ENCODE assay signal across 7 cellular contexts in the genomic region with DNA sequence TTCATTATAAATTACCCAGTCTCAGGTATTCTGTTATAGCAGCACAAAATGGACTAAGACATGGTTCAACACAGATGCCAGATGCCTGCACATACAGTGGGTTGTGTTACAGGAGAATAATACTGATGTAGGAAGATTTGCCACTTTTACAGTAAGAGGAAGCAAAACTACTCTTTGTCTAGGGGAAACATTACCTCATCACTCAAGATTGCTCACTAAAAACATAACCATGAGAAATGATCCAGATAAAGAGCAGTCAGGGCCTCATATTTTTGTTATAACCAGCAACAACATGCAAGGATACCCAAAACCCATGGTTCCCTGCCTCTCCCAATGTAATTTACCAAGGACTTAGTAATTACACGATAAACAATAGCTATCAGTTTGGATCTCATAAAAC. TPM values are rescaled to one million over a fixed set of nuclear protein-coding genes. Genes with fewer than 3 reads are reported as not detected.
A peak's percentile ranks its signal among the peaks of the same experiment; 100 is the strongest.
DNase-seq lines count a peak whose midpoint lies in the region; ATAC-seq and TF ChIP-seq lines count a peak whose summit lies in the region.

No MANE protein-coding gene starts in this region.

- peaks cover 6% of the 10 kb centered on the region; the same call in 1 of the 2 replicates for H3K79me2 ChIP-seq in H9 (ENCODE audit: insufficient read depth, low read length)

- no peak overlapping the region for H3K14ac ChIP-seq in H9 (ENCODE audit: insufficient read depth, low read length)

- H3K27me3 Mint-ChIP-seq in H9 (ENCODE audit: low read depth): no peaks in the 10 kb centered on the region
- peaks cover 4% of the 10 kb centered on the region for H3K27me3 Mint-ChIP-seq in glutamatergic neuron (ENCODE audit: unreplicated experiment)

- no peak overlapping the region for H2AFZ ChIP-seq in H9 (ENCODE audit: low read length)

- no peak overlapping the region for H2BK20ac ChIP-seq in H9 (ENCODE audit: low read depth, low read length, poor library complexity, severe bottlenecking)

- H3K36me3 Mint-ChIP-seq in H9 (ENCODE audit: insufficient read depth in 1 of 3, low read depth in 3 of 3) (peaks cover 4 to 17% (median 4%) of the 10 kb centered on the region in 3 experiments; a peak in 6 of 7 replicates), glutamatergic neuron (ENCODE audit: unreplicated experiment) (no peaks in the 10 kb centered on the region)

- H3T11ph ChIP-seq in H9 (ENCODE audit: low read length): no peak overlapping the region

- H3K4me1 Mint-ChIP-seq in H9 (peaks cover 66 to 67% of the 10 kb centered on the region in 2 experiments), glutamatergic neuron (ENCODE audit: low read depth, unreplicated experiment) (peaks cover 13% of the 10 kb centered on the region)

- WGBS in H9 (ENCODE audit: extremely low coverage, insufficient read length, low lambda C conversion rate): no CpG with 5 or more reads among the region's 1 CpG

- no peak overlapping the region for H2AK5ac ChIP-seq in H9 (ENCODE audit: insufficient read length, low read length)

- H2BK15ac ChIP-seq in H9 (ENCODE audit: low read depth, low read length): no peak overlapping the region

- H2BK5ac ChIP-seq in H9 (ENCODE audit: insufficient read length, low read length): no peak overlapping the region

- no peak overlapping the region for H3K4me3 ChIP-seq in epithelial cell of esophagus (ENCODE audit: low read length)
- H3K4me3 ChIP-seq in thoracic aorta: no peak overlapping the region

- DNase-seq in epithelial cell of esophagus (ENCODE audit: low read depth) (peak; percentile 48), thoracic aorta (ENCODE audit: low spot score) (no peak), H9 (no peak), glutamatergic neuron (no peak), iPS-NIHi11 (ENCODE audit: low spot score) (no peak)

- no peaks in the 10 kb centered on the region for H3K36me3 ChIP-seq in thoracic aorta

- no peaks in the 10 kb centered on the region for H3K23me2 ChIP-seq in H9 (ENCODE audit: insufficient read length, low read depth, low read length, poor library complexity, severe bottlenecking)

- no peak overlapping the region for H4K8ac ChIP-seq in H9 (replicated peaks; ENCODE audit: insufficient read length, low read depth, low read length)

- ATAC-seq in GM19463 (IDR thresholded peaks at IDR 0.05; ENCODE audit: unreplicated experiment): peak; percentile 71
- peak; percentile 83 for ATAC-seq in HG03432 (IDR thresholded peaks at IDR 0.05; ENCODE audit: unreplicated experiment)
- ATAC-seq in thoracic aorta (ENCODE audit: insufficient number of reproducible peaks, low FRiP score, low read depth): no peak

- no peak overlapping the region for H3K56ac ChIP-seq in H9 (ENCODE audit: insufficient read length, low read depth, low read length)

- H3K23ac ChIP-seq in H9 (ENCODE audit: insufficient read length, low read depth, low read length): no peak overlapping the region

- no peak overlapping the region for H2BK12ac ChIP-seq in H9 (ENCODE audit: insufficient read length, low read depth, low read length)

- no peak overlapping the region for H3K9ac ChIP-seq in H9 (ENCODE audit: extremely low read depth, insufficient read length, low read length)

- TF ChIP-seq CTCF in epithelial cell of esophagus (IDR thresholded peaks at IDR 0.05; ENCODE audit: insufficient read depth, low read depth, low read length, missing control alignments) (no peak), thoracic aorta (IDR thresholded peaks at IDR 0.05) (no peak), H9 (conservative IDR thresholded peaks at IDR 0.05) (no peak), glutamatergic neuron (IDR thresholded peaks at IDR 0.05; ENCODE audit: partially characterized antibody, unreplicated experiment) (no peak)

- H3K27ac Mint-ChIP-seq in H9: no peak overlapping the region
- no peak overlapping the region for H3K27ac Mint-ChIP-seq in glutamatergic neuron (ENCODE audit: unreplicated experiment)

- no peak overlapping the region for H3K4me3 Mint-ChIP-seq in H9
- no peak overlapping the region for H3K4me3 Mint-ChIP-seq in glutamatergic neuron (ENCODE audit: unreplicated experiment)

- H4K5ac ChIP-seq in H9 (ENCODE audit: insufficient read length, low read depth, low read length): no peak overlapping the region

- H4K91ac ChIP-seq in H9 (ENCODE audit: insufficient read length, low read depth, low read length): no peak overlapping the region

- H3K4me1 ChIP-seq in thoracic aorta (ENCODE audit: control insufficient read depth in 1 of 2, low read depth in 2 of 2) (peaks cover 60 to 68% of the 10 kb centered on the region in 2 donors), H9 (ENCODE audit: insufficient read depth, low read length) (peaks cover 25% of the 10 kb centered on the region)

- no peak overlapping the region for H3K18ac ChIP-seq in H9 (ENCODE audit: insufficient read length, low read depth, low read length)

- no peaks in the 10 kb centered on the region for H3K9me3 ChIP-seq in thoracic aorta
- no peaks in the 10 kb centered on the region for H3K9me3 ChIP-seq in H9 (ENCODE audit: control insufficient read depth, low read depth, low read length)

- H3K4me2 ChIP-seq in H9 (ENCODE audit: insufficient read depth, insufficient read length, low read length): no peak overlapping the region

- H4K20me1 ChIP-seq in H9 (ENCODE audit: control insufficient read depth, insufficient read depth, insufficient read length): no peaks in the 10 kb centered on the region

- H2BK120ac ChIP-seq in H9 (ENCODE audit: low read depth, low read length, poor library complexity, severe bottlenecking): no peak overlapping the region

- H3K79me1 ChIP-seq in H9 (ENCODE audit: insufficient read depth, low read depth, low read length, poor library complexity, severe bottlenecking): no peaks in the 10 kb centered on the region

- H3K27ac ChIP-seq in thoracic aorta: peak overlapping the region; percentile 62 to 92
- H3K27ac ChIP-seq in H9 (ENCODE audit: insufficient read length, low read depth, low read length): no peak overlapping the region

- no peak overlapping the region for H3K4ac ChIP-seq in H9 (ENCODE audit: low read depth, low read length)

- H3K27me3 ChIP-seq in thoracic aorta (replicated peaks; ENCODE audit: insufficient read depth) (no peaks in the 10 kb centered on the region), H9 (ENCODE audit: insufficient read depth, low read length) (no peaks in the 10 kb centered on the region)

- H3K9me3 Mint-ChIP-seq in H9 (no peaks in the 10 kb centered on the region), glutamatergic neuron (ENCODE audit: unreplicated experiment) (peaks cover 2% of the 10 kb centered on the region)

RNA-seq across cellular contexts. Expression of gene DPYSL3, which starts 28.0 kb away (rescaled TPM):
- total RNA-seq in thoracic aorta (100 to 1,000 TPM; 161 to 255 TPM), H9 (2021) (510 and 515 TPM in 2 replicates), glutamatergic neuron (ENCODE audit: unreplicated experiment) (571 TPM)
